27 cellular contexts compared by ENCODE assay signal in genomic region chr5:136667789-136668188, GRCh38.
"Had no signal": no experiment of that assay in that cellular context is flagged by ENCODE, and none has a peak within 500 bp of the region (broad histone marks: within the 10 kb centered on the region; RNA-seq: fewer than 3 reads in every experiment).

No MANE protein-coding gene starts in this region.

- H3K4me1 Mint-ChIP-seq: nephron progenitor cell; neural crest cell; stimulated activated effector memory CD8-positive, alpha-beta T cell treated with anti-CD3 and anti-CD28 coated beads, Interleukin-12 subunit alpha, Interleukin-12 subunit beta, amount 100 ng/mL, for 72 hours had no signal

- ATAC-seq: naive thymus-derived CD8-positive, alpha-beta T cell; psoas muscle; stimulated activated effector memory CD8-positive, alpha-beta T cell treated with anti-CD3 and anti-CD28 coated beads, Interleukin-12 subunit alpha, Interleukin-12 subunit beta, amount 100 ng/mL, for 72 hours had no signal

- H3K4me3 ChIP-seq: ovary, psoas muscle, right lobe of liver, sigmoid colon, stomach, thoracic aorta, thyroid gland, tibial nerve, upper lobe of left lung, vagina had no signal

- H3K27me3 ChIP-seq: ovary, right lobe of liver, sigmoid colon, stomach, thyroid gland, tibial nerve, upper lobe of left lung, vagina had no signal

- DNase-seq: naive thymus-derived CD8-positive, alpha-beta T cell; nephron progenitor cell; occipital lobe; ovary; psoas muscle; right lobe of liver; sigmoid colon; small intestine; stimulated activated CD4-positive, alpha-beta T cell treated with anti-CD3 and anti-CD28 coated beads, Interleukin-15, amount 100 ng/mL, for 24 hours; stimulated activated CD4-positive, alpha-beta T cell treated with anti-CD3 and anti-CD28 coated beads, Interleukin-2, amount 100 ng/mL, for 24 hours; stimulated activated CD4-positive, alpha-beta T cell treated with anti-CD3 and anti-CD28 coated beads, Interleukin-2, amount 100 ng/mL, for 48 hours; stimulated activated CD4-positive, alpha-beta T cell treated with anti-CD3 and anti-CD28 coated beads, Interleukin-4, amount 100 ng/mL, for 24 hours; stimulated activated naive B cell treated with anti-CD40 and anti-IgM and Interleukin-4, amounts not matched to agents 10 μg/mL and 1 μg/mL and 100 μg/mL, for 72 hours; stimulated activated naive CD4-positive, alpha-beta T cell treated with Interleukin-2 at 50 U/mL for 16 hours; stomach; thyroid gland; trophoblast cell had no signal

- H3K36me3 Mint-ChIP-seq: naive thymus-derived CD8-positive, alpha-beta T cell; stimulated activated effector memory CD8-positive, alpha-beta T cell treated with anti-CD3 and anti-CD28 coated beads, Interleukin-12 subunit alpha, Interleukin-12 subunit beta, amount 100 ng/mL, for 72 hours; stimulated activated naive B cell treated with anti-CD40 and anti-IgM and Interleukin-4, amounts not matched to agents 10 μg/mL and 1 μg/mL and 100 μg/mL, for 72 hours had no signal

- H3K9ac ChIP-seq: parathyroid adenoma had no signal

- H3K27ac Mint-ChIP-seq: naive thymus-derived CD8-positive, alpha-beta T cell; nephron progenitor cell; progenitor cell of endocrine pancreas; stimulated activated effector memory CD8-positive, alpha-beta T cell treated with anti-CD3 and anti-CD28 coated beads, Interleukin-12 subunit alpha, Interleukin-12 subunit beta, amount 100 ng/mL, for 72 hours; stimulated activated naive B cell treated with anti-CD40 and anti-IgM and Interleukin-4, amounts not matched to agents 10 μg/mL and 1 μg/mL and 100 μg/mL, for 72 hours; stimulated activated naive CD8-positive, alpha-beta T cell treated with anti-CD3 and anti-CD28 coated beads, Interleukin-15, Interleukin-2, amounts not matched to agents 100 ng/mL and 50 ng/mL, for 24 hours had no signal

- H3K4me1 ChIP-seq: parathyroid adenoma, psoas muscle, right lobe of liver, sigmoid colon, stomach, thyroid gland, tibial nerve, upper lobe of left lung, vagina had no signal

- H3K79me2 ChIP-seq: parathyroid adenoma had no signal

- H3K9me3 ChIP-seq: ovary, psoas muscle, right lobe of liver, sigmoid colon, thoracic aorta, thyroid gland, upper lobe of left lung, vagina had no signal

- H3K27ac ChIP-seq: ovary, parathyroid adenoma, psoas muscle, right lobe of liver, sigmoid colon, stomach, thoracic aorta, thyroid gland, tibial nerve, upper lobe of left lung, vagina had no signal

- H3K27me3 Mint-ChIP-seq: stimulated activated naive B cell treated with anti-CD40 and anti-IgM and Interleukin-4, amounts not matched to agents 10 μg/mL and 1 μg/mL and 100 μg/mL, for 72 hours; stimulated activated naive CD8-positive, alpha-beta T cell treated with anti-CD3 and anti-CD28 coated beads, Interleukin-15, Interleukin-2, amounts not matched to agents 100 ng/mL and 50 ng/mL, for 24 hours had no signal

- H3K36me3 ChIP-seq: ovary, right lobe of liver, sigmoid colon, stomach, thoracic aorta, thyroid gland, tibial nerve, upper lobe of left lung, vagina had no signal

- FAIRE-seq: small intestine, urothelium cell line had no signal

- H3K9me3 Mint-ChIP-seq: neural crest cell had no signal

- H2AFZ ChIP-seq: parathyroid adenoma had no signal

- H3K4me3 Mint-ChIP-seq: naive thymus-derived CD8-positive, alpha-beta T cell; nephron progenitor cell; neural crest cell; stimulated activated effector memory CD8-positive, alpha-beta T cell treated with anti-CD3 and anti-CD28 coated beads, Interleukin-12 subunit alpha, Interleukin-12 subunit beta, amount 100 ng/mL, for 72 hours; stimulated activated naive B cell treated with anti-CD40 and anti-IgM and Interleukin-4, amounts not matched to agents 10 μg/mL and 1 μg/mL and 100 μg/mL, for 72 hours; stimulated activated naive CD8-positive, alpha-beta T cell treated with anti-CD3 and anti-CD28 coated beads, Interleukin-15, Interleukin-2, amounts not matched to agents 100 ng/mL and 50 ng/mL, for 24 hours had no signal
